27 cellular contexts compared by ENCODE assay signal in the genomic region with DNA sequence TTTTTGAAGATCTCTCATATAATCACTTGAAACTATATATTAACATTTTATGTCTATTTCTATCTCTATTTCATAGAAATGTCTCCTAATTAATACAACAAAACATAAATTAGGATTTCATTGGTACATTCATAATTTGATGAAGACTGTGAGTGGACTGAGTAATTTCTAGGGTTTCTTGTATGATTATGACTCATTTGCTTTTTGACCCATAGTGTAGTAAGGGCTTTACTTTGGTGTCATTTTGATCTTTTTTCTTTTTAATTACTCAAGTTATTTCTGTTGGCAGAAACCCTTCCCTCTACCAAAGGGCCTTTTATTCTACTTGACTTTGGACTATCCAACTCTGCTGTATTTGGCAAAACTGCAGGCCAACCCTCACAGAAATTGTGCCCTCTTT.
"Had no signal": no experiment of that assay in that cellular context is flagged by ENCODE, and none has a peak within 500 bp of the region (broad histone marks: within the 10 kb centered on the region; RNA-seq: fewer than 3 reads in every experiment).

No MANE protein-coding gene starts in this region.

- FAIRE-seq: colon, endometrium, endothelial cell of umbilical vein, frontal cortex had no signal

- DNase-seq: colonic mucosa; cortex of kidney; dermis blood vessel endothelial cell; dorsolateral prefrontal cortex; effector CD4-positive, alpha-beta T cell; effector CD8-positive, alpha-beta T cell; effector memory CD4-positive, alpha-beta T cell; effector memory CD8-positive, alpha-beta T cell; endodermal cell; erythroblast; esophagus squamous epithelium; foreskin fibroblast; foreskin melanocyte; gastrocnemius medialis; glutamatergic neuron; head of caudate nucleus; heart left ventricle; heart right ventricle had no signal

- H3K36me3 ChIP-seq: colonic mucosa, esophagus muscularis mucosa, esophagus squamous epithelium, gastrocnemius medialis, gastroesophageal sphincter, heart left ventricle, heart right ventricle had no signal

- H3K4me1 ChIP-seq: colonic mucosa, esophagus muscularis mucosa, esophagus squamous epithelium, gastrocnemius medialis, gastroesophageal sphincter, heart left ventricle, heart right ventricle had no signal

- H3K27me3 ChIP-seq: colonic mucosa, esophagus muscularis mucosa, esophagus squamous epithelium, gastrocnemius medialis, gastroesophageal sphincter, heart left ventricle, heart right ventricle had no signal

- H3K4me3 ChIP-seq: colonic mucosa, coronary artery, dorsolateral prefrontal cortex, esophagus muscularis mucosa, esophagus squamous epithelium, gastrocnemius medialis, gastroesophageal sphincter, heart left ventricle, heart right ventricle had no signal

- H3K9me3 ChIP-seq: colonic mucosa, esophagus muscularis mucosa, esophagus squamous epithelium, gastrocnemius medialis, gastroesophageal sphincter, heart left ventricle, heart right ventricle had no signal

- ATAC-seq: effector memory CD8-positive, alpha-beta T cell; esophagus mucosa; gastrocnemius medialis; gastroesophageal sphincter; heart left ventricle; heart right ventricle had no signal

- H3K27ac ChIP-seq: colonic mucosa, coronary artery, dorsolateral prefrontal cortex, epithelial cell of prostate, esophagus muscularis mucosa, esophagus squamous epithelium, gastrocnemius medialis, gastroesophageal sphincter, heart left ventricle, heart right ventricle had no signal
